In the genomic region with DNA sequence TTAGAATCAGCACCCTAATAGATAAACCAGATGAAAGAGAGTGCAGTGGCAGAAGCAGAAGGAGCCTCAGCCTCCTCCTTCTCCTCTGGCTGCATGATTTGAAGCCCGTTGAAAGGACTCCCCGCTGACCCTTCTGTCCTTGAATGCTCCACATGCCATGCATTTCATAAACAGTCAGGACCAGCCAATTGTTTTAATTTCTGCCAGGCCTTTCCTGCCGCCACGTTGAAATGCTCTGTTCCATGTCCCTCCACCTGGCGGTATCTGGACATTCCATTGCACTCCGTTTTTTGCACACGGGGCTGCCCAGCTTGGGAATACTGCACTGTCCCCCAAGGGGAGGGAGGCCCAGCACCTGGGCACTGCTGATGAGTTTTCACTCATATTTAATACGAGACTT, we compare ENCODE assay signal across 2 cellular contexts.
TF ChIP-seq lines count a peak whose summit lies in the region.

No MANE protein-coding gene starts in this region.

TF ChIP-seq in HEK293, 187 proteins besides CTCF, POLR2A, EP300 and RAD21 (continued from another document):
- TF ChIP-seq, protein P1, sequence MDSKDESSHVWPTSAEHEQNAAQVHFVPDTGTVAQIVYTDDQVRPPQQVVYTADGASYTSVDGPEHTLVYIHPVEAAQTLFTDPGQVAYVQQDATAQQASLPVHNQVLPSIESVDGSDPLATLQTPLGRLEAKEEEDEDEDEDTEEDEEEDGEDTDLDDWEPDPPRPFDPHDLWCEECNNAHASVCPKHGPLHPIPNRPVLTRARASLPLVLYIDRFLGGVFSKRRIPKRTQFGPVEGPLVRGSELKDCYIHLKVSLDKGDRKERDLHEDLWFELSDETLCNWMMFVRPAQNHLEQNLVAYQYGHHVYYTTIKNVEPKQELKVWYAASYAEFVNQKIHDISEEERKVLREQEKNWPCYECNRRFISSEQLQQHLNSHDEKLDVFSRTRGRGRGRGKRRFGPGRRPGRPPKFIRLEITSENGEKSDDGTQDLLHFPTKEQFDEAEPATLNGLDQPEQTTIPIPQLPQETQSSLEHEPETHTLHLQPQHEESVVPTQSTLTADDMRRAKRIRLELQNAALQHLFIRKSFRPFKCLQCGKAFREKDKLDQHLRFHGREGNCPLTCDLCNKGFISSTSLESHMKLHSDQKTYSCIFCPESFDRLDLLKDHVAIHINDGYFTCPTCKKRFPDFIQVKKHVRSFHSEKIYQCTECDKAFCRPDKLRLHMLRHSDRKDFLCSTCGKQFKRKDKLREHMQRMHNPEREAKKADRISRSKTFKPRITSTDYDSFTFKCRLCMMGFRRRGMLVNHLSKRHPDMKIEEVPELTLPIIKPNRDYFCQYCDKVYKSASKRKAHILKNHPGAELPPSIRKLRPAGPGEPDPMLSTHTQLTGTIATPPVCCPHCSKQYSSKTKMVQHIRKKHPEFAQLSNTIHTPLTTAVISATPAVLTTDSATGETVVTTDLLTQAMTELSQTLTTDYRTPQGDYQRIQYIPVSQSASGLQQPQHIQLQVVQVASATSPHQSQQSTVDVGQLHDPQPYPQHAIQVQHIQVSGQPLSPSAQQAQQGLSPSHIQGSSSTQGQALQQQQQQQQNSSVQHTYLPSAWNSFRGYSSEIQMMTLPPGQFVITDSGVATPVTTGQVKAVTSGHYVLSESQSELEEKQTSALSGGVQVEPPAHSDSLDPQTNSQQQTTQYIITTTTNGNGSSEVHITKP (tag by site-specific recombination; IDR thresholded peaks at IDR 0.05): 0 out of 2 replicates have a peak, but pooled peaks have one; percentile 14
- no peak for TF ChIP-seq GLI2 (tag by site-specific recombination; IDR thresholded peaks at IDR 0.05; ENCODE audit: borderline replicate concordance, low read depth)

TF ChIP-seq in WTC11, 78 proteins besides CTCF, POLR2A, EP300 and RAD21 (continued from another document):
- TF ChIP-seq CBFB (CRISPR knock-in tag; IDR thresholded peaks at IDR 0.05; ENCODE audit: low read depth) (no peak), IRF2 (CRISPR knock-in tag; IDR thresholded peaks at IDR 0.05; ENCODE audit: borderline replicate concordance, low read depth) (no peak), ZBTB21 (CRISPR knock-in tag; IDR thresholded peaks at IDR 0.05; ENCODE audit: borderline replicate concordance) (no peak)
- TF ChIP-seq, protein P2, sequence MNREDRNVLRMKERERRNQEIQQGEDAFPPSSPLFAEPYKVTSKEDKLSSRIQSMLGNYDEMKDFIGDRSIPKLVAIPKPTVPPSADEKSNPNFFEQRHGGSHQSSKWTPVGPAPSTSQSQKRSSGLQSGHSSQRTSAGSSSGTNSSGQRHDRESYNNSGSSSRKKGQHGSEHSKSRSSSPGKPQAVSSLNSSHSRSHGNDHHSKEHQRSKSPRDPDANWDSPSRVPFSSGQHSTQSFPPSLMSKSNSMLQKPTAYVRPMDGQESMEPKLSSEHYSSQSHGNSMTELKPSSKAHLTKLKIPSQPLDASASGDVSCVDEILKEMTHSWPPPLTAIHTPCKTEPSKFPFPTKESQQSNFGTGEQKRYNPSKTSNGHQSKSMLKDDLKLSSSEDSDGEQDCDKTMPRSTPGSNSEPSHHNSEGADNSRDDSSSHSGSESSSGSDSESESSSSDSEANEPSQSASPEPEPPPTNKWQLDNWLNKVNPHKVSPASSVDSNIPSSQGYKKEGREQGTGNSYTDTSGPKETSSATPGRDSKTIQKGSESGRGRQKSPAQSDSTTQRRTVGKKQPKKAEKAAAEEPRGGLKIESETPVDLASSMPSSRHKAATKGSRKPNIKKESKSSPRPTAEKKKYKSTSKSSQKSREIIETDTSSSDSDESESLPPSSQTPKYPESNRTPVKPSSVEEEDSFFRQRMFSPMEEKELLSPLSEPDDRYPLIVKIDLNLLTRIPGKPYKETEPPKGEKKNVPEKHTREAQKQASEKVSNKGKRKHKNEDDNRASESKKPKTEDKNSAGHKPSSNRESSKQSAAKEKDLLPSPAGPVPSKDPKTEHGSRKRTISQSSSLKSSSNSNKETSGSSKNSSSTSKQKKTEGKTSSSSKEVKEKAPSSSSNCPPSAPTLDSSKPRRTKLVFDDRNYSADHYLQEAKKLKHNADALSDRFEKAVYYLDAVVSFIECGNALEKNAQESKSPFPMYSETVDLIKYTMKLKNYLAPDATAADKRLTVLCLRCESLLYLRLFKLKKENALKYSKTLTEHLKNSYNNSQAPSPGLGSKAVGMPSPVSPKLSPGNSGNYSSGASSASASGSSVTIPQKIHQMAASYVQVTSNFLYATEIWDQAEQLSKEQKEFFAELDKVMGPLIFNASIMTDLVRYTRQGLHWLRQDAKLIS (CRISPR knock-in tag; IDR thresholded peaks at IDR 0.05; ENCODE audit: borderline replicate concordance): no peak
